Comparison of ENCODE assay signal across 8 cellular contexts in genomic region chr6:683742-684440, GRCh38.
DNase-seq lines count a peak whose midpoint lies in the region; ATAC-seq and TF ChIP-seq lines count a peak whose summit lies in the region.

No MANE protein-coding gene starts in this region.

- no peaks in the 10 kb centered on the region for H3K9me3 ChIP-seq in endocrine pancreas (ENCODE audit: control insufficient read depth, low read length)

- CTCF ChIA-PET in activated naive CD4-positive, alpha-beta T cell treated with anti-CD3 and anti-CD28 coated beads, Interleukin-2, amount 10 ng/mL, durations not matched to agents 7 days and 5 days (lab: Charles Lee), result interaction anchor here (0.7 to 1.5 kb wide), 4 partner anchors 20 to 294 kb away, joined by 3 to 9 read pairs (median 4); no protein-coding TSS in a partner anchor

- H3K9ac ChIP-seq in endocrine pancreas (ENCODE audit: control insufficient read depth, insufficient read depth, low read length), result peak overlapping the region; percentile 39

- H3K4me1 ChIP-seq in endocrine pancreas (ENCODE audit: control insufficient read depth, insufficient read depth, low read length), result peaks cover 4% of the 10 kb centered on the region

- no peaks in the 10 kb centered on the region for H3K36me3 ChIP-seq in endocrine pancreas (ENCODE audit: control insufficient read depth, insufficient read depth, low read length)

- H3K9me3 Mint-ChIP-seq in activated naive CD4-positive, alpha-beta T cell treated with anti-CD3 and anti-CD28 coated beads, Interleukin-2, amount 10 ng/mL, durations not matched to agents 7 days and 5 days, result no peaks in the 10 kb centered on the region
- H3K9me3 Mint-ChIP-seq in nephron, result no peaks in the 10 kb centered on the region

- no peak for TF ChIP-seq CTCF in nephron (IDR thresholded peaks at IDR 0.05; ENCODE audit: unreplicated experiment in 3 of 3)

- H3K27me3 ChIP-seq in endocrine pancreas (ENCODE audit: control insufficient read depth, insufficient read depth, low read length), result no peaks in the 10 kb centered on the region

- peaks cover 17% of the 10 kb centered on the region for H3K36me3 Mint-ChIP-seq in activated naive CD4-positive, alpha-beta T cell treated with anti-CD3 and anti-CD28 coated beads, Interleukin-2, amount 10 ng/mL, durations not matched to agents 7 days and 5 days
- H3K36me3 Mint-ChIP-seq in nephron (ENCODE audit: low read depth), result no peaks in the 10 kb centered on the region

- no peaks in the 10 kb centered on the region for H3K27me3 Mint-ChIP-seq in activated naive CD4-positive, alpha-beta T cell treated with anti-CD3 and anti-CD28 coated beads, Interleukin-2, amount 10 ng/mL, durations not matched to agents 7 days and 5 days
- H3K27me3 Mint-ChIP-seq in nephron (ENCODE audit: low read depth), result peaks cover 25% of the 10 kb centered on the region

- DNase-seq in activated naive CD4-positive, alpha-beta T cell treated with anti-CD3 and anti-CD28 coated beads, Interleukin-2, amount 10 ng/mL, durations not matched to agents 7 days and 5 days, result no peak
- no peak for DNase-seq in activated naive CD4-positive, alpha-beta T cell (lab: John Stamatoyannopoulos, UW)
- peak; percentile 73 for DNase-seq in NCI-H748 (lab: John Stamatoyannopoulos, UW; ENCODE audit: unreplicated experiment)
- DNase-seq in globus pallidus (ENCODE audit: low spot score), result no peak
- DNase-seq in midbrain (lab: John Stamatoyannopoulos, UW), result no peak

- no peak for ATAC-seq in GM19395 (IDR thresholded peaks at IDR 0.05; ENCODE audit: unreplicated experiment)

- peak overlapping the region; percentile 71 for H3K27ac Mint-ChIP-seq in activated naive CD4-positive, alpha-beta T cell treated with anti-CD3 and anti-CD28 coated beads, Interleukin-2, amount 10 ng/mL, durations not matched to agents 7 days and 5 days
- H3K27ac Mint-ChIP-seq in nephron, result peak overlapping the region; percentile 48 to 89 (median 81)

- peaks cover 31% of the 10 kb centered on the region for H3K4me1 Mint-ChIP-seq in activated naive CD4-positive, alpha-beta T cell treated with anti-CD3 and anti-CD28 coated beads, Interleukin-2, amount 10 ng/mL, durations not matched to agents 7 days and 5 days
- peaks cover 36% of the 10 kb centered on the region for H3K4me1 Mint-ChIP-seq in nephron

- peak overlapping the region; percentile 53 for H3K4me3 ChIP-seq in endocrine pancreas (ENCODE audit: control insufficient read depth, insufficient read depth, low read length)

- peak overlapping the region; percentile 27 for H3K4me3 Mint-ChIP-seq in activated naive CD4-positive, alpha-beta T cell treated with anti-CD3 and anti-CD28 coated beads, Interleukin-2, amount 10 ng/mL, durations not matched to agents 7 days and 5 days
- H3K4me3 Mint-ChIP-seq in nephron, result peak overlapping the region; percentile 52 to 66 (median 62)
